Comparison of ENCODE assay signal across 8 cellular contexts in the genomic region with DNA sequence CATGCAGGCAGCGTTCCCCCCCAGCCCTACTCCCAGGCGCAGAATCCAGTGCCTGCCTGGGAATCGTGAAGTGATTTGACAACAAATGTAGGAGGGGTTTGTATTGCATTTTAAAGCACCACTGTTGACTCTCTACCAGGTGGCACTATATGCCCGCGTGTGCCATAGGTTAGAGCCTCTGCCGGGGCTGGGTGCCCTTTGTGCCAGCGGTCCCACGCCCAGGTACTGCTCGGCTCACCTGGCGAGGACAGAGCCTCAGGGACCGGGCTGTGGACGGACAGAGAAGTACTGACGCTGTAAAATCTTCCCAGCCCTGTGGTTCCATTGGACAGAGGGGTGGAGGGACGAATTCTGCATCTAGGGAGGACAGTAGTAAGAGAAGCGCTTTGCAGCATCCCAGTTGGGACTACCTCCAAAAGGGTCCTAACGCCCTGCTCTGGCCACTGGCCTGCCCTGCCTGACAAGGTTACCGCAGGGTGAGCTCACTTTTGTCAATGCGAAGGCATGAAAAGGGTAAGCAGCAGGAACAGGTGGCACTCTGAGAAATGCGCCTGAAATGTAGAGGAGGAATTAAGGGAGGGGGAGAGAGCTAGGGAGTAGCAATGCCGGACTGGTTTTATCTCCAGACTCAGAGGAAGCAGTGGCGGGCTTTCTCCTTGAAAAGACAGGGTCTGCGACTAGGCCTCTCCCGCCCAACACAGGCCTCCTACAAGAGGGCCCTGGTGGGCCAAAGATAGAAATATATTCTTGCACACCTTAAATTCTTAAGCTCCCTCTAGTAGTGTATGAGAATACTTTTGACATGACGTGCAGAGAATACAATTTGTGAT. TPM values are rescaled to one million over a fixed set of nuclear protein-coding genes. Genes with fewer than 3 reads are reported as not detected.
DNase-seq lines count a peak whose midpoint lies in the region; ATAC-seq and TF ChIP-seq lines count a peak whose summit lies in the region.

No MANE protein-coding gene starts in this region.

- H3K9ac ChIP-seq in HUES48 (ENCODE audit: low read depth, low read length): peak overlapping the region; percentile 3
- H3K9ac ChIP-seq in SK-N-MC (ENCODE audit: insufficient read length): peak overlapping the region; percentile 71

- peaks cover 8% of the 10 kb centered on the region for H3K4me1 Mint-ChIP-seq in CD14-positive monocyte

- ATAC-seq in foreskin keratinocyte (peak; percentile 52), GM18867 (IDR thresholded peaks at IDR 0.05; ENCODE audit: unreplicated experiment) (no peak), GM21528 (IDR thresholded peaks at IDR 0.05; ENCODE audit: low FRiP score, unreplicated experiment) (no peak)

- H3K9me3 ChIP-seq in HUES48 (ENCODE audit: control insufficient read depth, insufficient read depth, low read length) (no peaks in the 10 kb centered on the region), SK-N-MC (ENCODE audit: low read depth, low read length) (no peaks in the 10 kb centered on the region), prostate gland (no peaks in the 10 kb centered on the region)

- H3K27ac Mint-ChIP-seq in CD14-positive monocyte: no peak overlapping the region

- H3K36me3 Mint-ChIP-seq in CD14-positive monocyte: peaks cover 0 to 4% of the 10 kb centered on the region in 2 donors

- no peak for DNase-seq in CD14-positive monocyte (ENCODE audit: low spot score)
- DNase-seq in SK-N-MC (ENCODE audit: low read depth, low spot score): no peak
- peak; percentile 10 to 54 for DNase-seq in foreskin keratinocyte
- peak; percentile 49 for DNase-seq in prostate gland (ENCODE audit: low spot score)
- DNase-seq in KG1 (lab: John Stamatoyannopoulos, UW): no peak

- no peak for TF ChIP-seq CTCF in CD14-positive monocyte (IDR thresholded peaks at IDR 0.05)
- peak; percentile 44 for TF ChIP-seq CTCF in foreskin keratinocyte (conservative IDR thresholded peaks at IDR 0.05)
- peak in 1 of 4 experiments; percentile 2 for TF ChIP-seq CTCF in prostate gland (IDR thresholded peaks at IDR 0.05)

- H3K27ac ChIP-seq in HUES48 (ENCODE audit: low read depth, low read length): peak overlapping the region; percentile 89
- H3K27ac ChIP-seq in SK-N-MC: peak overlapping the region; percentile 88; the same call in 1 of the 2 replicates
- no peak overlapping the region for H3K27ac ChIP-seq in foreskin keratinocyte
- H3K27ac ChIP-seq in prostate gland: peak overlapping the region; percentile 92 to 94

- H3K4me1 ChIP-seq in HUES48 (ENCODE audit: control insufficient read depth, insufficient read depth, low read length) (peaks cover 43% of the 10 kb centered on the region), foreskin keratinocyte (no peaks in the 10 kb centered on the region), prostate gland (replicated peaks) (no peaks in the 10 kb centered on the region)

- WGBS in prostate gland: 21% methylated on average over 24 of the region's 24 CpGs

- peaks cover 10% of the 10 kb centered on the region; the same call in 1 of the 2 replicates for H3K27me3 ChIP-seq in HUES48 (ENCODE audit: control insufficient read depth, insufficient read depth, low read length)
- peaks cover 20% of the 10 kb centered on the region for H3K27me3 ChIP-seq in foreskin keratinocyte
- no peaks in the 10 kb centered on the region for H3K27me3 ChIP-seq in prostate gland (replicated peaks; ENCODE audit: insufficient read depth)

- H3K36me3 ChIP-seq in HUES48 (ENCODE audit: control insufficient read depth, insufficient read depth, low read length) (no peaks in the 10 kb centered on the region), SK-N-MC (ENCODE audit: insufficient read depth, low read length) (no peaks in the 10 kb centered on the region), prostate gland (no peaks in the 10 kb centered on the region)

- intact Hi-C loops in CD14-positive monocyte (cut with micrococcal nuclease): no loop called here
- intact Hi-C loops in prostate gland (cut with DNase I): loop anchor here (5.0 kb wide), 1 partner anchor 207 kb away; no protein-coding TSS in a partner anchor

- peaks cover 40 to 65% (median 53%) of the 10 kb centered on the region in 3 donors for H3K27me3 Mint-ChIP-seq in CD14-positive monocyte (ENCODE audit: low read depth in 3 of 3)

- H3K9me3 Mint-ChIP-seq in CD14-positive monocyte: peaks cover 0 to 10% (median 3%) of the 10 kb centered on the region in 7 donors

- H3K4me3 Mint-ChIP-seq in CD14-positive monocyte: peak overlapping the region; percentile 20 to 79

- peak; percentile 5 for TF ChIP-seq POLR2A in prostate gland (IDR thresholded peaks at IDR 0.05)

- H3K4me3 ChIP-seq in HUES48 (ENCODE audit: low read depth, low read length) (peak overlapping the region; percentile 75), SK-N-MC (peak overlapping the region; percentile 98), prostate gland (peak overlapping the region; percentile 78 to 88)

RNA-seq across cellular contexts. Expression of a gene that starts 0.9 kb away (rescaled TPM):
- polyA plus RNA-seq in CD14-positive monocyte (under 1 TPM in 1 of 2 donors, not detected in 1; 0.02 TPM), foreskin keratinocyte (0.20 and 0.25 TPM in 2 replicates)
- total RNA-seq in foreskin keratinocyte (1.6 and 2.3 TPM in 2 replicates), prostate gland (10 to 100 TPM; 16.9 to 24.4 TPM)

Comparison
In these comparisons a context has a peak if more than half of its experiments do, and no peak if none do; other contexts are left out.
1. DNase-seq: peak in foreskin keratinocyte (2 of 2) and prostate gland (single experiment); none in CD14-positive monocyte (single experiment), SK-N-MC (single experiment) and KG1 (single experiment).
2. Peak in every context shown above with its lines, with median percentiles within 50 percentile points of each other: H3K4me3 ChIP-seq.